In genomic region chr1:6246497-6247295, GRCh38 we compare ENCODE assay signal across 8 cellular contexts. TPM values are rescaled to one million over a fixed set of nuclear protein-coding genes. Genes with fewer than 3 reads are reported as not detected.
DNase-seq lines count a peak whose midpoint lies in the region; TF ChIP-seq lines count a peak whose summit lies in the region.

No MANE protein-coding gene starts in this region.

- DNase-seq in G401 (ENCODE audit: low spot score) = peak; percentile 82
- peak; percentile 61 for DNase-seq in Jurkat, Clone E6-1 (ENCODE audit: low read depth, low spot score)
- peak; percentile 77 to 82 for DNase-seq in SHP77 (lab: John Stamatoyannopoulos, UW)
- peak; percentile 59 for DNase-seq in activated effector memory CD4-positive, alpha-beta T cell treated with Interleukin-2 at 50 U/mL for 16 hours
- peak; percentile 50 for DNase-seq in foreskin melanocyte
- peak in 52 of 56 donors; percentile 13 to 84 (median 50) for DNase-seq in nucleus accumbens (lab: John Stamatoyannopoulos, UW)
- DNase-seq in testis = peak; percentile 87
- no peak for DNase-seq in cortex of kidney (lab: John Stamatoyannopoulos, UW)

- H3K9me3 ChIP-seq in testis = no peaks in the 10 kb centered on the region

- TF ChIP-seq CTCF in testis (IDR thresholded peaks at IDR 0.05) = peak; percentile 97 to 99 (median 99)

- intact Hi-C loops in testis (cut with DNase I; ENCODE audit: low total_unique reads) = loop anchor here (5.0 to 10.0 kb wide), 3 partner anchors 96 to 192 kb away; no protein-coding TSS in a partner anchor

- H3K4me1 ChIP-seq in testis = peaks cover 3% of the 10 kb centered on the region

- in situ Hi-C loops in G401 (cut with HindIII; ENCODE audit: low sequenced_read_pairs) = no loop called here

- H3K27me3 ChIP-seq in testis = no peaks in the 10 kb centered on the region

- H3K4me3 ChIP-seq in Jurkat, Clone E6-1 (ENCODE audit: low read length) = no peak overlapping the region
- H3K4me3 ChIP-seq in testis = no peak overlapping the region

- no peaks in the 10 kb centered on the region for H3K36me3 ChIP-seq in testis (ENCODE audit: low read depth, missing control alignments)

- TF ChIP-seq POLR2A in testis (IDR thresholded peaks at IDR 0.05) = no peak

- no peak overlapping the region for H3K27ac ChIP-seq in testis

- 5 to 14% methylated on average over 6 to 22 of the region's 28 CpGs for WGBS in testis, 2 donors

RNA-seq across cellular contexts. Expression of gene HES3, which starts 2.7 kb away (rescaled TPM):
- total RNA-seq in G401 (2014; rRNA removed; shearing (Covaris generic)) = not detected in 2 replicates
- polyA plus RNA-seq in Jurkat, Clone E6-1 (2012; ENCODE audit: insufficient read depth, insufficient read length) = not detected
- total RNA-seq in testis = not detected
- polyA plus RNA-seq in testis (ENCODE audit: insufficient read depth, low read depth, low replicate concordance) = not detected

RNA-seq across cellular contexts. Expression of gene ICMT, which starts 10.9 kb away (rescaled TPM):
- 93.8 and 107 TPM in 2 replicates for total RNA-seq in G401 (2014; rRNA removed; shearing (Covaris generic))
- 64.5 TPM for polyA plus RNA-seq in Jurkat, Clone E6-1 (2012; ENCODE audit: insufficient read depth, insufficient read length)
- total RNA-seq in testis = 10 to 100 TPM; 33.0 to 36.5 TPM
- polyA plus RNA-seq in testis (ENCODE audit: insufficient read depth, low read depth, low replicate concordance) = 26.7 TPM

RNA-seq across cellular contexts. Expression of gene GPR153, which starts 14.2 kb away (rescaled TPM):
- 3.3 and 4.5 TPM in 2 replicates for total RNA-seq in G401 (2014; rRNA removed; shearing (Covaris generic))
- 8.4 TPM for polyA plus RNA-seq in Jurkat, Clone E6-1 (2012; ENCODE audit: insufficient read depth, insufficient read length)
- total RNA-seq in testis = 1 to 10 TPM; 5.7 to 6.3 TPM
- 5.8 TPM for polyA plus RNA-seq in testis (ENCODE audit: insufficient read depth, low read depth, low replicate concordance)

RNA-seq across cellular contexts. Expression of gene RNF207, which starts 40.8 kb away (rescaled TPM):
- 0.44 and 5.1 TPM in 2 replicates for total RNA-seq in G401 (2014; rRNA removed; shearing (Covaris generic))
- 6.7 TPM for polyA plus RNA-seq in Jurkat, Clone E6-1 (2012; ENCODE audit: insufficient read depth, insufficient read length)
- total RNA-seq in testis = 10 to 100 TPM; 13.2 to 20.1 TPM
- 4.8 TPM for polyA plus RNA-seq in testis (ENCODE audit: insufficient read depth, low read depth, low replicate concordance)

RNA-seq across cellular contexts. Expression of gene RPL22, which starts 47.3 kb away (rescaled TPM):
- 286 and 296 TPM in 2 replicates for total RNA-seq in G401 (2014; rRNA removed; shearing (Covaris generic))
- polyA plus RNA-seq in Jurkat, Clone E6-1 (2012; ENCODE audit: insufficient read depth, insufficient read length) = 642 TPM
- total RNA-seq in testis = 10 to 100 TPM; 95.1 to 99.9 TPM
- polyA plus RNA-seq in testis (ENCODE audit: insufficient read depth, low read depth, low replicate concordance) = 319 TPM
